ENCODE assay signal across 16 cellular contexts in the genomic region with DNA sequence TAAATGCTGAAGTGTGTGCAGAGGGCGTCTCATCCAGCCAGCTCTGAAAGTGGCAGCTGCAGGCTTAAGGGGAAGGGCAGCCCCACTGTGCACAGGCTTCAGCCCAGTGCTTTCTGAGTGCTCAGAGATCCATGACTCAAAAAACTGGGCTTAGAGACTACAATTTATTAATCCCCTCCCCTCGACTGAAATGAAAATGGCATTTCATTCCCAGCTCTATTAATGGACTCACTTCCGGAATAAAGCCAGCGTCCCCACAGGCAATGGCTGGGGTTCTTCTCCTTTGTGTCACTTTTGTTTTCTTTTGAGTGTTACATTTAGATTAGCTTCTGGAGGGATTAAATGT. TPM values are rescaled to one million over a fixed set of nuclear protein-coding genes. Genes with fewer than 3 reads are reported as not detected.
DNase-seq lines count a peak whose midpoint lies in the region; ATAC-seq and TF ChIP-seq lines count a peak whose summit lies in the region.
"Had no signal": no experiment of that assay in that cellular context is flagged by ENCODE, and none has a peak within 500 bp of the region (broad histone marks: within the 10 kb centered on the region; RNA-seq: fewer than 3 reads in every experiment).

No MANE protein-coding gene starts in this region.

- H3K4me3 Mint-ChIP-seq in brain: no peak overlapping the region
- H3K4me3 Mint-ChIP-seq: activated CD4-positive, alpha-beta memory T cell treated with anti-CD3 and anti-CD28 coated beads, Interleukin-2, amount 10 ng/mL, durations not matched to agents 7 days and 5 days; nephron had no signal

- no peaks in the 10 kb centered on the region for H3K36me3 Mint-ChIP-seq in brain

- H3K4me1 ChIP-seq in right cardiac atrium (ENCODE audit: control insufficient read depth, insufficient read depth, low read length) (peaks cover 5% of the 10 kb centered on the region), thyroid gland (peaks cover 15 to 37% of the 10 kb centered on the region in 2 donors)

- intact Hi-C loops in right cardiac atrium (cut with DNase I) (no loop called here), thyroid gland (cut with DNase I) (no loop called here)

- DNase-seq in NCI-H524 (lab: John Stamatoyannopoulos, UW): peak; percentile 15 to 52
- DNase-seq in NCI-H524 treated with DMSO at 0.1 percent for 48 hours (lab: John Stamatoyannopoulos, UW): no peak
- DNase-seq in right cardiac atrium: no peak
- peak; percentile 36 to 44 for DNase-seq in thyroid gland
- DNase-seq in 8988T: no peak
- DNase-seq: activated CD4-positive, alpha-beta memory T cell treated with anti-CD3 and anti-CD28 coated beads, Interleukin-2, amount 10 ng/mL, durations not matched to agents 7 days and 5 days; activated effector memory CD4-positive, alpha-beta T cell treated with Interleukin-2 at 50 U/mL for 16 hours; COR-L47; H7; NCI-H187 treated with DMSO at 0.1 percent for 48 hours had no signal

- TF ChIP-seq CTCF in brain (conservative IDR thresholded peaks at IDR 0.05): no peak
- no peak for TF ChIP-seq CTCF in thyroid gland (IDR thresholded peaks at IDR 0.05)

- peaks cover 69% of the 10 kb centered on the region for H3K4me1 Mint-ChIP-seq in brain

- peak; percentile 22 to 48 for ATAC-seq in right cardiac atrium
- no peak for ATAC-seq in activated CD4-positive, CD25-positive, alpha-beta regulatory T cell treated with anti-CD3 and anti-CD28 coated beads, Interleukin-2, amount 50 U/mL, for 24 hours
- ATAC-seq in GM21526 (IDR thresholded peaks at IDR 0.05; ENCODE audit: low FRiP score, unreplicated experiment): no peak

- WGBS in right cardiac atrium: 58% methylated on average over 4 of the region's 4 CpGs
- WGBS in thyroid gland, 2 donors: 45 to 46% methylated on average over 4 of the region's 4 CpGs

- no peaks in the 10 kb centered on the region for H3K9me3 Mint-ChIP-seq in brain
- H3K9me3 Mint-ChIP-seq: activated CD4-positive, alpha-beta memory T cell treated with anti-CD3 and anti-CD28 coated beads, Interleukin-2, amount 10 ng/mL, durations not matched to agents 7 days and 5 days; nephron had no signal

- H3K9me3 ChIP-seq in right cardiac atrium (ENCODE audit: control insufficient read depth, low read length) (no peaks in the 10 kb centered on the region), thyroid gland (no peaks in the 10 kb centered on the region)
- H3K9me3 ChIP-seq: left lung, spleen had no signal

- H3K27ac ChIP-seq in right cardiac atrium (ENCODE audit: low read length) (no peak overlapping the region), thyroid gland (peak overlapping the region in 2 of 3 donors; percentile 54 to 71)

- peak overlapping the region in 3 of 5 experiments; percentile 19 to 88 (median 78) for H3K27ac Mint-ChIP-seq in brain
- H3K27ac Mint-ChIP-seq: activated CD4-positive, alpha-beta memory T cell treated with anti-CD3 and anti-CD28 coated beads, Interleukin-2, amount 10 ng/mL, durations not matched to agents 7 days and 5 days; nephron had no signal

- H3K27me3 ChIP-seq in right cardiac atrium (ENCODE audit: control insufficient read depth, insufficient read depth): no peaks in the 10 kb centered on the region
- H3K27me3 ChIP-seq in thyroid gland: no peaks in the 10 kb centered on the region

- H3K27me3 Mint-ChIP-seq in brain: no peaks in the 10 kb centered on the region
- H3K27me3 Mint-ChIP-seq: activated CD4-positive, alpha-beta memory T cell treated with anti-CD3 and anti-CD28 coated beads, Interleukin-2, amount 10 ng/mL, durations not matched to agents 7 days and 5 days had no signal

- no peaks in the 10 kb centered on the region for H3K36me3 ChIP-seq in thyroid gland
- H3K36me3 ChIP-seq: left lung, spleen had no signal

- H3K4me3 ChIP-seq in right cardiac atrium (ENCODE audit: low read length) (no peak overlapping the region), thyroid gland (replicated peaks in 1 of 3) (no peak overlapping the region)
- H3K4me3 ChIP-seq: left lung, spleen had no signal

- TF ChIP-seq POLR2A in thyroid gland (IDR thresholded peaks at IDR 0.05): no peak

RNA-seq across cellular contexts. Expression of a gene that starts 55.5 kb away (rescaled TPM):
- polyA plus RNA-seq in brain (ENCODE audit: insufficient read depth, low read depth, low replicate concordance): 22.2 TPM
- total RNA-seq in right cardiac atrium: 10 to 100 TPM; 12.8 to 17.8 (median 15.2) TPM
- 9.9 TPM for polyA plus RNA-seq in right cardiac atrium
- 10 to 100 TPM; 16.0 to 28.0 (median 22.8) TPM for total RNA-seq in thyroid gland

Comparison
In these comparisons a context has a peak if more than half of its experiments do, and no peak if none do; other contexts are left out.
1. DNase-seq: peak in NCI-H524 (2 of 2) and thyroid gland (2 of 2); none in NCI-H524 treated with DMSO at 0.1 percent for 48 hours (single experiment), right cardiac atrium (0 of 3) and 8988T (single experiment).
2. ATAC-seq: peak in right cardiac atrium (2 of 2); none in activated CD4-positive, CD25-positive, alpha-beta regulatory T cell treated with anti-CD3 and anti-CD28 coated beads, Interleukin-2, amount 50 U/mL, for 24 hours (0 of 2) and GM21526 (single experiment).